In the genomic region with DNA sequence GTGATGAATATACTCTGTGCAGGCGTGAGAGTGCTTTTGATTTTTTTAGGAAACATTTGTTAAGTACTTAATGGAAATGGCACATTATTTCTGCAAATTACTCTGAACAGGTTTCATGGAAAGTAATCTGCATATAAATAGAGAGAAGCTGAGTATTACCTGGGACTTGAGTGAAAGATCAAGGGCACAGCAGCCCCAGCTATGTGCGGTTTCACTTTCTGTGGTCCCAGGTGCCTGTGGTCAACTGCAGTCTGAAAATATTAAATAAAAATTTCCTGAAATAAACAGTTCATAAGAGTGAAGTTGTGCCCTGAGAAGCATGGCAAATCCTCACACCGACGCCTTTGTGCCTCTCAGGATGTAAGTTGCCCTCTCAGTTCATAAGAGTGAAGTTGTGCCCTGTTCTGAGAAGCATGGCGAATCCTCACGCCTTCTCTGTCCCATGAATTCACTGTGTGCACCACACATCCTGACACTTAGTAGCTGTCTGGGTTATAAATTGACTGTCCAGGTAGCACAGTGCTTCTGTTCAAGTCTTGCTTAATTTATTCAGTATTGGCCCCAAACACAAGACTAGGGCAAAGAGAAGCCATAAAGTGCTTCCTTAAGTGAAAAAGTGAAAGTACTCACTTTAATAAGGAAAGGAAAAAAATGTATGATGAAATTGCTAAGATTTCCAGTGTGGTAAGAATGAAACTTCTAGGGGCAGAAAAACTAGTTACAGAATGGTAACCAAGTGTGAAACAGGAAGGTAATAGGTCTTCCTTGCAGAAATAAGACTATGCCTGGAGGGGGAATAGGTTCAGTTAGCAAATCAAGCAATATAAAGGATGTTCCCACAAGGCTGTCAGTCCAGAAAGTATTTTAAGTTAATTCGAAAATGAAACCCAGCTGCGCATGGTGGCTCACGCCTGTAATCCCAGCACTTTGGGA, we compare ENCODE assay signal across 14 cellular contexts. TPM values are rescaled to one million over a fixed set of nuclear protein-coding genes. Genes with fewer than 3 reads are reported as not detected.
A peak's percentile ranks its signal among the peaks of the same experiment; 100 is the strongest.
DNase-seq lines count a peak whose midpoint lies in the region; ATAC-seq and TF ChIP-seq lines count a peak whose summit lies in the region.
"Had no signal": no experiment of that assay in that cellular context is flagged by ENCODE, and none has a peak within 500 bp of the region (broad histone marks: within the 10 kb centered on the region; RNA-seq: fewer than 3 reads in every experiment).

No MANE protein-coding gene starts in this region.

- no peak overlapping the region for H3K4me3 ChIP-seq in MM.1S (ENCODE audit: low read length)
- H3K4me3 ChIP-seq: A549, lung had no signal

- peaks cover 5% of the 10 kb centered on the region; the same call in 1 of the 2 replicates for H3F3A ChIP-seq in MM.1S (ENCODE audit: insufficient read depth, low read length)

- peak; percentile 35 for DNase-seq in activated CD4-positive, alpha-beta T cell treated with anti-CD3 and anti-CD28 coated beads for 36 hours
- DNase-seq in activated CD4-positive, alpha-beta T cell treated with anti-CD3 and anti-CD28 coated beads for 4 hours: no peak
- peak; percentile 35 for DNase-seq in MM.1S
- DNase-seq in naive thymus-derived CD8-positive, alpha-beta T cell: no peak
- no peak for DNase-seq in NOMO-1 treated with dmso at 0.1 percent for 144 hours (lab: John Stamatoyannopoulos, UW; ENCODE audit: unreplicated experiment)
- no peak for DNase-seq in pons (ENCODE audit: low spot score)
- DNase-seq: activated effector memory CD4-positive, alpha-beta T cell treated with anti-CD3 and anti-CD28 coated beads, Interleukin-2, amount 50 U/mL, for 16 hours; Right ventricle myocardium superior had no signal

- H3K36me3 ChIP-seq in MM.1S (replicated peaks; ENCODE audit: insufficient read depth, low read length): no peaks in the 10 kb centered on the region

- H3K27me3 ChIP-seq in MM.1S (replicated peaks; ENCODE audit: insufficient read depth, low read length): peaks cover 14% of the 10 kb centered on the region

- H3K4me2 ChIP-seq in MM.1S (ENCODE audit: low read depth, low read length): peak overlapping the region; percentile 63
- H3K4me2 ChIP-seq: A549 had no signal

- POLR2A ChIA-PET in activated CD4-positive, alpha-beta T cell treated with anti-CD3 and anti-CD28 coated beads for 36 hours (lab: Charles Lee): no interaction called here
- POLR2A ChIA-PET in naive thymus-derived CD8-positive, alpha-beta T cell (lab: Charles Lee): no interaction called here

- ATAC-seq in activated CD4-positive, alpha-beta T cell treated with anti-CD3 and anti-CD28 coated beads for 36 hours: peak; percentile 72
- peak; percentile 65 for ATAC-seq in HG02610 (IDR thresholded peaks at IDR 0.05; ENCODE audit: unreplicated experiment)
- ATAC-seq in naive thymus-derived CD8-positive, alpha-beta T cell: no peak
- ATAC-seq in HG03280 (IDR thresholded peaks at IDR 0.05; ENCODE audit: unreplicated experiment): no peak
- ATAC-seq: A549, esophagus mucosa had no signal

- H3K36me3 Mint-ChIP-seq in activated CD4-positive, alpha-beta T cell treated with anti-CD3 and anti-CD28 coated beads for 36 hours (ENCODE audit: low read depth): no peaks in the 10 kb centered on the region
- H3K36me3 Mint-ChIP-seq in naive thymus-derived CD8-positive, alpha-beta T cell: peaks cover 0 to 4% (median 0%) of the 10 kb centered on the region in 3 donors
- H3K36me3 Mint-ChIP-seq: type B pancreatic cell had no signal

- H3K27ac Mint-ChIP-seq in activated CD4-positive, alpha-beta T cell treated with anti-CD3 and anti-CD28 coated beads for 36 hours: peak overlapping the region; percentile 56
- no peak overlapping the region for H3K27ac Mint-ChIP-seq in naive thymus-derived CD8-positive, alpha-beta T cell
- H3K27ac Mint-ChIP-seq: type B pancreatic cell had no signal

- intact Hi-C loops in activated CD4-positive, alpha-beta T cell treated with anti-CD3 and anti-CD28 coated beads for 36 hours (cut with DNase I, micrococcal nuclease): loop anchor here in 1 of 2 experiments (5.0 to 10.0 kb wide), 2 partner anchors 242 to 606 kb away; no protein-coding TSS in a partner anchor

- H4K20me1 ChIP-seq in MM.1S (ENCODE audit: insufficient read depth, low read length): no peaks in the 10 kb centered on the region; the same call in 1 of the 2 replicates

- CTCF ChIA-PET in activated CD4-positive, alpha-beta T cell treated with anti-CD3 and anti-CD28 coated beads for 36 hours (lab: Charles Lee): no interaction called here

- no peak for TF ChIP-seq CTCF in MM.1S (IDR thresholded peaks at IDR 0.05; ENCODE audit: low read length)

- H3K27me3 Mint-ChIP-seq in activated CD4-positive, alpha-beta T cell treated with anti-CD3 and anti-CD28 coated beads for 36 hours: peaks cover 19% of the 10 kb centered on the region
- H3K27me3 Mint-ChIP-seq in naive thymus-derived CD8-positive, alpha-beta T cell: peaks cover 2 to 12% (median 6%) of the 10 kb centered on the region in 5 donors

- H2AFZ ChIP-seq in MM.1S (ENCODE audit: low read length): no peak overlapping the region

- no peaks in the 10 kb centered on the region for H3K9me2 ChIP-seq in MM.1S (replicated peaks; ENCODE audit: insufficient read depth, low read length)

- peaks cover 6% of the 10 kb centered on the region for H3K4me1 ChIP-seq in MM.1S (ENCODE audit: low read length)
- H3K4me1 ChIP-seq: A549 had no signal

- peaks cover 21% of the 10 kb centered on the region for H3K4me1 Mint-ChIP-seq in activated CD4-positive, alpha-beta T cell treated with anti-CD3 and anti-CD28 coated beads for 36 hours
- peaks cover 12 to 23% (median 21%) of the 10 kb centered on the region in 4 donors for H3K4me1 Mint-ChIP-seq in naive thymus-derived CD8-positive, alpha-beta T cell

- no peak overlapping the region for H3K9ac ChIP-seq in MM.1S (ENCODE audit: low read length)

- no peak overlapping the region for H3K4me3 Mint-ChIP-seq in activated CD4-positive, alpha-beta T cell treated with anti-CD3 and anti-CD28 coated beads for 36 hours
- peak overlapping the region in 9 of 10 donors; percentile 25 to 65 (median 47) for H3K4me3 Mint-ChIP-seq in naive thymus-derived CD8-positive, alpha-beta T cell
- H3K4me3 Mint-ChIP-seq: type B pancreatic cell had no signal

- no peak overlapping the region for H3K27ac ChIP-seq in MM.1S (ENCODE audit: low read length)
- H3K27ac ChIP-seq: A549 had no signal

- H3K9me3 ChIP-seq in MM.1S (replicated peaks; ENCODE audit: insufficient read depth, low read length): no peaks in the 10 kb centered on the region

- peaks cover 5% of the 10 kb centered on the region for H3K9me3 Mint-ChIP-seq in activated CD4-positive, alpha-beta T cell treated with anti-CD3 and anti-CD28 coated beads for 36 hours (ENCODE audit: low read depth)
- H3K9me3 Mint-ChIP-seq in naive thymus-derived CD8-positive, alpha-beta T cell: peaks cover 0 to 9% (median 2%) of the 10 kb centered on the region in 9 donors
- H3K9me3 Mint-ChIP-seq: type B pancreatic cell had no signal

- H3K79me2 ChIP-seq in MM.1S (ENCODE audit: low read length): no peaks in the 10 kb centered on the region

RNA-seq across cellular contexts. Expression of gene SNTG2, which starts 4.3 kb away (rescaled TPM):
- under 1 TPM; 0.25 to 0.57 TPM for total RNA-seq in activated CD4-positive, alpha-beta T cell treated with anti-CD3 and anti-CD28 coated beads for 36 hours
- 1 to 10 TPM; 4.2 to 8.8 TPM for total RNA-seq in naive thymus-derived CD8-positive, alpha-beta T cell
- polyA plus RNA-seq in naive thymus-derived CD8-positive, alpha-beta T cell: 1 to 10 TPM in 1 of 3 donors, under 1 TPM in 2; 0.66 to 1.2 (median 0.94) TPM
- polyA plus RNA-seq: A549 had no signal

Comparison
In these comparisons a context has a peak if more than half of its experiments do, and no peak if none do; other contexts are left out.
1. DNase-seq: peak in activated CD4-positive, alpha-beta T cell treated with anti-CD3 and anti-CD28 coated beads for 36 hours (single experiment) and MM.1S (single experiment); none in activated CD4-positive, alpha-beta T cell treated with anti-CD3 and anti-CD28 coated beads for 4 hours (0 of 2), naive thymus-derived CD8-positive, alpha-beta T cell (0 of 10), NOMO-1 treated with dmso at 0.1 percent for 144 hours (single experiment) and pons (single experiment).
2. ATAC-seq: peak in activated CD4-positive, alpha-beta T cell treated with anti-CD3 and anti-CD28 coated beads for 36 hours (single experiment) and HG02610 (single experiment); none in naive thymus-derived CD8-positive, alpha-beta T cell (0 of 2) and HG03280 (single experiment).